12 cellular contexts compared by ENCODE assay signal in genomic region chr17:70987867-70988340, GRCh38.
A peak's percentile ranks its signal among the peaks of the same experiment; 100 is the strongest.
DNase-seq lines count a peak whose midpoint lies in the region; ATAC-seq lines count a peak whose summit lies in the region.
"Had no signal": no experiment of that assay in that cellular context is flagged by ENCODE, and none has a peak within 500 bp of the region (broad histone marks: within the 10 kb centered on the region; RNA-seq: fewer than 3 reads in every experiment).

No MANE protein-coding gene starts in this region.

- H2AK5ac ChIP-seq in mesendoderm (ENCODE audit: low read length), result no peak overlapping the region

- H3K9me2 ChIP-seq in Karpas-422 (replicated peaks; ENCODE audit: insufficient read depth, low read length), result no peaks in the 10 kb centered on the region

- no peaks in the 10 kb centered on the region for H3K79me1 ChIP-seq in mesendoderm (ENCODE audit: low read length)

- DNase-seq in Karpas-422, result peak; percentile 60
- peak; percentile 85 for DNase-seq in mesendoderm
- no peak for DNase-seq in SHP77 (lab: John Stamatoyannopoulos, UW)
- DNase-seq in activated effector memory CD4-positive, alpha-beta T cell treated with anti-CD3 and anti-CD28 coated beads, Interleukin-2, amount 50 U/mL, for 16 hours, result no peak
- DNase-seq in CD1c-positive myeloid dendritic cell (ENCODE audit: extremely low spot score), result no peak
- no peak for DNase-seq in HT-29 (ENCODE audit: low spot score)
- DNase-seq: activated naive CD8-positive, alpha-beta T cell treated with anti-CD3 and anti-CD28 coated beads, Interleukin-2, amount 10 ng/mL, durations not matched to agents 7 days and 5 days; CD4-positive, alpha-beta T cell; colonic mucosa; natural killer cell had no signal

- peak overlapping the region; percentile 20 for H3K4me2 ChIP-seq in Karpas-422 (ENCODE audit: low read depth, low read length, poor library complexity, severe bottlenecking)
- H3K4me2 ChIP-seq in mesendoderm (ENCODE audit: low read length), result no peak overlapping the region

- no CpG with 5 or more reads among the region's 4 CpGs for WGBS in mesendoderm (ENCODE audit: extremely low coverage, insufficient coverage, low lambda C conversion rate)

- peak overlapping the region; percentile 99 for H2BK15ac ChIP-seq in mesendoderm (replicated peaks; ENCODE audit: low read depth)

- no peak overlapping the region for H2AFZ ChIP-seq in Karpas-422 (ENCODE audit: low read length)

- peak overlapping the region; percentile 59 for H2BK5ac ChIP-seq in mesendoderm (ENCODE audit: low read length)

- H3K23ac ChIP-seq in mesendoderm (ENCODE audit: low read length), result no peak overlapping the region

- H3K36me3 ChIP-seq in Karpas-422 (ENCODE audit: insufficient read depth, low read length) (no peaks in the 10 kb centered on the region), mesendoderm (ENCODE audit: control insufficient read depth, insufficient read depth, low read length) (no peaks in the 10 kb centered on the region)
- H3K36me3 ChIP-seq: colonic mucosa had no signal

- no peak overlapping the region for H3K56ac ChIP-seq in mesendoderm (ENCODE audit: low read length)

- H4K20me1 ChIP-seq in Karpas-422 (ENCODE audit: insufficient read depth, low read depth, low read length), result no peaks in the 10 kb centered on the region

- H3K79me2 ChIP-seq in Karpas-422 (ENCODE audit: low read length) (no peaks in the 10 kb centered on the region), mesendoderm (ENCODE audit: control insufficient read depth, insufficient read depth, low read length) (no peaks in the 10 kb centered on the region)

- ATAC-seq in GM18909 (IDR thresholded peaks at IDR 0.05; ENCODE audit: poor library complexity, unreplicated experiment), result peak; percentile 73
- ATAC-seq in HG02642 (IDR thresholded peaks at IDR 0.05; ENCODE audit: poor library complexity, unreplicated experiment), result peak; percentile 52
- ATAC-seq: natural killer cell had no signal

- H4K8ac ChIP-seq in mesendoderm (ENCODE audit: low read depth, low read length), result no peak overlapping the region

- H3K27me3 ChIP-seq in Karpas-422 (ENCODE audit: low read length) (no peaks in the 10 kb centered on the region), mesendoderm (ENCODE audit: insufficient read depth, low read length, poor library complexity) (no peaks in the 10 kb centered on the region)
- H3K27me3 ChIP-seq: colonic mucosa had no signal

- peaks cover 9% of the 10 kb centered on the region for H3K9me3 ChIP-seq in Karpas-422 (ENCODE audit: low read length)
- H3K9me3 ChIP-seq: colonic mucosa had no signal

- H3K4me3 ChIP-seq in Karpas-422 (ENCODE audit: low read length), result no peak overlapping the region
- no peak overlapping the region for H3K4me3 ChIP-seq in mesendoderm (ENCODE audit: low read length)
- H3K4me3 ChIP-seq: colonic mucosa had no signal

- H4K5ac ChIP-seq in mesendoderm (ENCODE audit: low read length), result no peak overlapping the region

- H3K18ac ChIP-seq in mesendoderm (ENCODE audit: low read length), result peak overlapping the region; percentile 94

- no peak overlapping the region for H3K4ac ChIP-seq in mesendoderm (ENCODE audit: low read depth, low read length)

- H3K9ac ChIP-seq in Karpas-422 (ENCODE audit: low read length) (no peak overlapping the region), mesendoderm (ENCODE audit: low read length) (no peak overlapping the region)

- H2BK120ac ChIP-seq in mesendoderm (ENCODE audit: low read depth, low read length), result no peak overlapping the region

- H3K4me1 ChIP-seq in Karpas-422 (ENCODE audit: low read length), result peaks cover 13% of the 10 kb centered on the region
- no peaks in the 10 kb centered on the region for H3K4me1 ChIP-seq in mesendoderm (ENCODE audit: control insufficient read depth, low read depth, low read length)
- H3K4me1 ChIP-seq: colonic mucosa had no signal

- H3K27ac ChIP-seq in Karpas-422 (ENCODE audit: low read length), result peak overlapping the region; percentile 55
- H3K27ac ChIP-seq in mesendoderm (ENCODE audit: low read depth, low read length), result peak overlapping the region; percentile 53
- H3K27ac ChIP-seq: colonic mucosa had no signal

Comparison
In these comparisons a context has a peak if more than half of its experiments do, and no peak if none do; other contexts are left out.
1. DNase-seq: peak in Karpas-422 (single experiment) and mesendoderm (single experiment); none in SHP77 (0 of 2), activated effector memory CD4-positive, alpha-beta T cell treated with anti-CD3 and anti-CD28 coated beads, Interleukin-2, amount 50 U/mL, for 16 hours (single experiment), CD1c-positive myeloid dendritic cell (single experiment) and HT-29 (single experiment).